1 cellular context compared by ENCODE assay signal in genomic region chr10:133378251-133379096, GRCh38.
TF ChIP-seq lines count a peak whose summit lies in the region.

No MANE protein-coding gene starts in this region.

TF ChIP-seq in WTC11, 78 proteins besides CTCF, POLR2A, EP300 and RAD21 (continued from another document):
- TF ChIP-seq ARID4B (CRISPR knock-in tag; IDR thresholded peaks at IDR 0.05; ENCODE audit: borderline replicate concordance) (0 out of 2 replicates have a peak, but pooled peaks have one; percentile 39), RELA (CRISPR knock-in tag; IDR thresholded peaks at IDR 0.05; ENCODE audit: borderline replicate concordance) (no peak; the same call in 1 of the 2 replicates), JAZF1 (CRISPR knock-in tag; IDR thresholded peaks at IDR 0.05) (no peak), E2F1 (CRISPR knock-in tag; IDR thresholded peaks at IDR 0.05) (no peak), PREB (CRISPR knock-in tag; IDR thresholded peaks at IDR 0.05; ENCODE audit: borderline replicate concordance) (no peak), CDX4 (CRISPR knock-in tag; IDR thresholded peaks at IDR 0.05; ENCODE audit: borderline replicate concordance) (no peak), ZNF138 (CRISPR knock-in tag; conservative IDR thresholded peaks at IDR 0.05) (0 out of 2 replicates have a peak, but pooled peaks have one; percentile 46), SMAD4 (CRISPR knock-in tag; IDR thresholded peaks at IDR 0.05) (no peak), GABPB1 (CRISPR knock-in tag; IDR thresholded peaks at IDR 0.05) (peak; percentile 50; the same call in 1 of the 2 replicates), ERG (CRISPR knock-in tag; IDR thresholded peaks at IDR 0.05) (no peak)
